In genomic region chr12:69471667-69472385, GRCh38 we compare ENCODE assay signal across 9 cellular contexts. TPM values are rescaled to one million over a fixed set of nuclear protein-coding genes. Genes with fewer than 3 reads are reported as not detected.
A peak's percentile ranks its signal among the peaks of the same experiment; 100 is the strongest.
DNase-seq lines count a peak whose midpoint lies in the region; TF ChIP-seq lines count a peak whose summit lies in the region.
"Had no signal": no experiment of that assay in that cellular context is flagged by ENCODE, and none has a peak within 500 bp of the region (broad histone marks: within the 10 kb centered on the region; RNA-seq: fewer than 3 reads in every experiment).

No MANE protein-coding gene starts in this region.

- DNase-seq in activated T-cell treated with anti-CD3 and anti-CD28 coated beads, Interleukin-2, amount 50 U/mL, for 24 hours: no peak
- no peak for DNase-seq in activated T-cell treated with anti-CD3 and anti-CD28 coated beads for 4 hours
- no peak for DNase-seq in activated T-helper 2 cell treated with anti-CD3 and anti-CD28 coated beads, Interferon-gamma antibody, Interleukin-2, Interleukin-4, amounts not matched to agents 10 μg/mL and 5 μg/mL and 100 μg/mL, durations not matched to agents 14 hours and 24 hours and 36 hours (ENCODE audit: low spot score)
- DNase-seq in immature natural killer cell: no peak
- no peak for DNase-seq in suprapubic skin (ENCODE audit: low spot score in 2 of 2)
- DNase-seq in NCI-H2029 (lab: John Stamatoyannopoulos, UW): no peak
- no peak for DNase-seq in NCI-H1930 (lab: John Stamatoyannopoulos, UW)
- DNase-seq in stimulated activated CD4-positive, alpha-beta T cell treated with anti-CD3 and anti-CD28 coated beads, Interleukin-2, amount 100 ng/mL, for 48 hours: no peak
- DNase-seq: stimulated activated CD4-positive, alpha-beta T cell treated with anti-CD3 and anti-CD28 coated beads, Interleukin-15, amount 100 ng/mL, for 24 hours had no signal

- peak overlapping the region; percentile 98 for H3K4me3 Mint-ChIP-seq in activated T-cell treated with anti-CD3 and anti-CD28 coated beads, Interleukin-2, amount 50 U/mL, for 24 hours
- peak overlapping the region; percentile 71 for H3K4me3 Mint-ChIP-seq in activated T-helper 2 cell treated with anti-CD3 and anti-CD28 coated beads, Interferon-gamma antibody, Interleukin-2, Interleukin-4, amounts not matched to agents 10 μg/mL and 5 μg/mL and 100 μg/mL, durations not matched to agents 14 hours and 24 hours and 36 hours (ENCODE audit: low read depth)
- H3K4me3 Mint-ChIP-seq in immature natural killer cell: peak overlapping the region; percentile 96 to 99 (median 96)

- no peaks in the 10 kb centered on the region for H3K36me3 ChIP-seq in suprapubic skin

- peak overlapping the region; percentile 89 for H3K27ac Mint-ChIP-seq in activated T-cell treated with anti-CD3 and anti-CD28 coated beads, Interleukin-2, amount 50 U/mL, for 24 hours
- H3K27ac Mint-ChIP-seq in activated T-helper 2 cell treated with anti-CD3 and anti-CD28 coated beads, Interferon-gamma antibody, Interleukin-2, Interleukin-4, amounts not matched to agents 10 μg/mL and 5 μg/mL and 100 μg/mL, durations not matched to agents 14 hours and 24 hours and 36 hours: no peak overlapping the region
- peak overlapping the region in 4 of 6 donors; percentile 37 to 90 (median 67) for H3K27ac Mint-ChIP-seq in immature natural killer cell

- intact Hi-C loops in activated T-helper 2 cell treated with anti-CD3 and anti-CD28 coated beads, Interferon-gamma antibody, Interleukin-2, Interleukin-4, amounts not matched to agents 10 μg/mL and 5 μg/mL and 100 μg/mL, durations not matched to agents 14 hours and 24 hours and 36 hours (cut with micrococcal nuclease): loop anchor here (2.0 to 10.0 kb wide), 6 partner anchors 63 to 315 kb away; partner anchors contain the start of genes CCT2 and RAB3IP

- peak overlapping the region; percentile 74 for H3K4me3 ChIP-seq in suprapubic skin

- H3K27ac ChIP-seq in suprapubic skin: no peak overlapping the region

- peaks cover 22% of the 10 kb centered on the region for H3K36me3 Mint-ChIP-seq in activated T-cell treated with anti-CD3 and anti-CD28 coated beads, Interleukin-2, amount 50 U/mL, for 24 hours (ENCODE audit: low read depth)
- peaks cover 5% of the 10 kb centered on the region for H3K36me3 Mint-ChIP-seq in activated T-helper 2 cell treated with anti-CD3 and anti-CD28 coated beads, Interferon-gamma antibody, Interleukin-2, Interleukin-4, amounts not matched to agents 10 μg/mL and 5 μg/mL and 100 μg/mL, durations not matched to agents 14 hours and 24 hours and 36 hours (ENCODE audit: low read depth)
- H3K36me3 Mint-ChIP-seq in immature natural killer cell: no peaks in the 10 kb centered on the region

- no peak for TF ChIP-seq EP300 in suprapubic skin (IDR thresholded peaks at IDR 0.05)

- H3K4me1 Mint-ChIP-seq in activated T-cell treated with anti-CD3 and anti-CD28 coated beads, Interleukin-2, amount 50 U/mL, for 24 hours (ENCODE audit: low read depth): peaks cover 54% of the 10 kb centered on the region
- H3K4me1 Mint-ChIP-seq in activated T-helper 2 cell treated with anti-CD3 and anti-CD28 coated beads, Interferon-gamma antibody, Interleukin-2, Interleukin-4, amounts not matched to agents 10 μg/mL and 5 μg/mL and 100 μg/mL, durations not matched to agents 14 hours and 24 hours and 36 hours (ENCODE audit: low read depth): peaks cover 57% of the 10 kb centered on the region
- peaks cover 50 to 66% of the 10 kb centered on the region in 2 donors for H3K4me1 Mint-ChIP-seq in immature natural killer cell

- no peaks in the 10 kb centered on the region for H3K9me3 ChIP-seq in suprapubic skin

- H3K9me3 Mint-ChIP-seq in activated T-cell treated with anti-CD3 and anti-CD28 coated beads, Interleukin-2, amount 50 U/mL, for 24 hours: no peaks in the 10 kb centered on the region
- H3K9me3 Mint-ChIP-seq in activated T-helper 2 cell treated with anti-CD3 and anti-CD28 coated beads, Interferon-gamma antibody, Interleukin-2, Interleukin-4, amounts not matched to agents 10 μg/mL and 5 μg/mL and 100 μg/mL, durations not matched to agents 14 hours and 24 hours and 36 hours: no peaks in the 10 kb centered on the region
- H3K9me3 Mint-ChIP-seq in immature natural killer cell: no peaks in the 10 kb centered on the region

- H3K27me3 Mint-ChIP-seq in activated T-cell treated with anti-CD3 and anti-CD28 coated beads, Interleukin-2, amount 50 U/mL, for 24 hours: no peaks in the 10 kb centered on the region
- no peaks in the 10 kb centered on the region for H3K27me3 Mint-ChIP-seq in activated T-helper 2 cell treated with anti-CD3 and anti-CD28 coated beads, Interferon-gamma antibody, Interleukin-2, Interleukin-4, amounts not matched to agents 10 μg/mL and 5 μg/mL and 100 μg/mL, durations not matched to agents 14 hours and 24 hours and 36 hours (ENCODE audit: low read depth)
- peaks cover 0 to 2% (median 2%) of the 10 kb centered on the region in 3 donors for H3K27me3 Mint-ChIP-seq in immature natural killer cell (ENCODE audit: low read depth in 3 of 3)

- peaks cover 75% of the 10 kb centered on the region for H3K4me1 ChIP-seq in suprapubic skin

- WGBS in suprapubic skin: 62% methylated on average over 5 of the region's 5 CpGs

- H3K27me3 ChIP-seq in suprapubic skin: no peaks in the 10 kb centered on the region

- TF ChIP-seq POLR2A in suprapubic skin (IDR thresholded peaks at IDR 0.05): no peak

- TF ChIP-seq CTCF in suprapubic skin (IDR thresholded peaks at IDR 0.05): no peak

RNA-seq across cellular contexts. Expression of gene FRS2, which starts 1.6 kb away (rescaled TPM):
- 10.8 and 11.4 TPM in 2 replicates for total RNA-seq in activated T-helper 2 cell treated with anti-CD3 and anti-CD28 coated beads, Interferon-gamma antibody, Interleukin-2, Interleukin-4, amounts not matched to agents 10 μg/mL and 5 μg/mL and 100 μg/mL, durations not matched to agents 14 hours and 24 hours and 36 hours
- 10 to 100 TPM in 1 of 3 donors, 1 to 10 TPM in 2; 5.6 to 11.2 (median 7.8) TPM for polyA plus RNA-seq in immature natural killer cell
- 10 to 100 TPM; 35.2 to 60.7 (median 48.6) TPM for total RNA-seq in suprapubic skin
